16 cellular contexts compared by ENCODE assay signal in genomic region chr10:113993489-113993932, GRCh38. TPM values are rescaled to one million over a fixed set of nuclear protein-coding genes. Genes with fewer than 3 reads are reported as not detected.
DNase-seq lines count a peak whose midpoint lies in the region; ATAC-seq and TF ChIP-seq lines count a peak whose summit lies in the region.
"Had no signal": no experiment of that assay in that cellular context is flagged by ENCODE, and none has a peak within 500 bp of the region (broad histone marks: within the 10 kb centered on the region; RNA-seq: fewer than 3 reads in every experiment).

No MANE protein-coding gene starts in this region.

- no peaks in the 10 kb centered on the region for H3K9me3 Mint-ChIP-seq in endothelial cell (ENCODE audit: unreplicated experiment)
- H3K9me3 Mint-ChIP-seq: T-cell, type B pancreatic cell had no signal

- DNase-seq in SIG-M5 treated with dmso at 0.1 percent for 504 hours (lab: John Stamatoyannopoulos, UW; ENCODE audit: unreplicated experiment): peak; percentile 26
- DNase-seq in SIG-M5 (lab: John Stamatoyannopoulos, UW): no peak
- peak; percentile 73 for DNase-seq in astrocyte of the cerebellum (ENCODE audit: low read depth)
- DNase-seq in right cardiac atrium: peak; percentile 74 to 85 (median 81)
- no peak for DNase-seq in NCI-H1694 (lab: John Stamatoyannopoulos, UW)
- DNase-seq in endothelial cell (ENCODE audit: low spot score): no peak
- DNase-seq: activated CD4-positive, CD25-positive, alpha-beta regulatory T cell treated with anti-CD3 and anti-CD28 coated beads, Interleukin-2, amount 50 U/mL, for 72 hours; effector CD4-positive, alpha-beta T cell; glutamatergic neuron; NCI-H2081; T-cell had no signal

- peaks cover 5% of the 10 kb centered on the region for H3K4me1 ChIP-seq in right cardiac atrium (ENCODE audit: control insufficient read depth, insufficient read depth, low read length)
- H3K4me1 ChIP-seq in subcutaneous abdominal adipose tissue (ENCODE audit: control insufficient read depth in 5 of 5, insufficient read depth in 5 of 5, low read length in 5 of 5): peaks cover 6 to 49% (median 49%) of the 10 kb centered on the region in 5 donors
- H3K4me1 ChIP-seq: A549 had no signal

- in situ Hi-C loops in astrocyte of the cerebellum (cut with HindIII; ENCODE audit: low sequenced_read_pairs): loop anchor here (5.0 kb wide), 1 partner anchor 41 kb away; no protein-coding TSS in a partner anchor

- intact Hi-C loops in right cardiac atrium (cut with DNase I): no loop called here

- H3K9me3 ChIP-seq in right cardiac atrium (ENCODE audit: control insufficient read depth, low read length) (no peaks in the 10 kb centered on the region), subcutaneous abdominal adipose tissue (ENCODE audit: control insufficient read depth in 5 of 5, low read length in 5 of 5) (no peaks in the 10 kb centered on the region)
- H3K9me3 ChIP-seq: A549 had no signal

- H3K27me3 Mint-ChIP-seq in endothelial cell (ENCODE audit: unreplicated experiment): peaks cover 4% of the 10 kb centered on the region
- H3K27me3 Mint-ChIP-seq: type B pancreatic cell had no signal

- peak overlapping the region in 2 of 5 donors; percentile 22 to 49 for H3K9ac ChIP-seq in subcutaneous abdominal adipose tissue (ENCODE audit: low read length in 5 of 5)

- 30% methylated on average over 3 of the region's 3 CpGs for WGBS in right cardiac atrium

- TF ChIP-seq CTCF in astrocyte of the cerebellum (IDR thresholded peaks at IDR 0.05; ENCODE audit: low read depth, low read length, missing control alignments) (peak; percentile 23), endothelial cell (IDR thresholded peaks at IDR 0.05; ENCODE audit: unreplicated experiment) (no peak)

- peak; percentile 85 to 89 for ATAC-seq in right cardiac atrium
- ATAC-seq in HG02938 (IDR thresholded peaks at IDR 0.05; ENCODE audit: unreplicated experiment): no peak
- ATAC-seq: A549, T-cell had no signal

- H3K4me1 Mint-ChIP-seq in endothelial cell (ENCODE audit: unreplicated experiment): no peaks in the 10 kb centered on the region
- H3K4me1 Mint-ChIP-seq: neural crest cell had no signal

- no peaks in the 10 kb centered on the region for H3K36me3 Mint-ChIP-seq in endothelial cell (ENCODE audit: low read depth, unreplicated experiment)
- H3K36me3 Mint-ChIP-seq: T-cell, type B pancreatic cell had no signal

- H3K4me3 Mint-ChIP-seq in endothelial cell (ENCODE audit: unreplicated experiment): no peak overlapping the region
- H3K4me3 Mint-ChIP-seq: neural crest cell, T-cell, type B pancreatic cell had no signal

- no peaks in the 10 kb centered on the region for H3K36me3 ChIP-seq in subcutaneous abdominal adipose tissue (ENCODE audit: control insufficient read depth in 5 of 5, insufficient read depth in 5 of 5, low read length in 5 of 5)

- no peak overlapping the region for H3K27ac Mint-ChIP-seq in endothelial cell (ENCODE audit: unreplicated experiment)
- H3K27ac Mint-ChIP-seq: T-cell, type B pancreatic cell had no signal

- H3K4me3 ChIP-seq in astrocyte of the cerebellum (ENCODE audit: low read depth, low read length) (no peak overlapping the region), right cardiac atrium (ENCODE audit: low read length) (no peak overlapping the region), subcutaneous abdominal adipose tissue (ENCODE audit: low read depth in 1 of 5, low read length in 5 of 5) (peak overlapping the region in 1 of 5 donors; percentile 25)
- H3K4me3 ChIP-seq: A549 had no signal

- H3K27me3 ChIP-seq in right cardiac atrium (ENCODE audit: control insufficient read depth, insufficient read depth): no peaks in the 10 kb centered on the region
- no peaks in the 10 kb centered on the region for H3K27me3 ChIP-seq in subcutaneous abdominal adipose tissue (ENCODE audit: control insufficient read depth in 5 of 5, insufficient read depth in 4 of 5, low read length in 5 of 5)

- H3K27ac ChIP-seq in right cardiac atrium (ENCODE audit: low read length) (peak overlapping the region; percentile 0), subcutaneous abdominal adipose tissue (ENCODE audit: low read depth, low read length) (peak overlapping the region; percentile 94)
- H3K27ac ChIP-seq: A549 had no signal

RNA-seq across cellular contexts. Expression of gene ADRB1, which starts 50.2 kb away (rescaled TPM):
- total RNA-seq in right cardiac atrium (10 to 100 TPM; 39.5 to 60.8 (median 47.1) TPM), endothelial cell (ENCODE audit: unreplicated experiment) (not detected)
- 33.4 TPM for polyA plus RNA-seq in right cardiac atrium

Comparison
In these comparisons a context has a peak if more than half of its experiments do, and no peak if none do; other contexts are left out.
1. DNase-seq: peak in SIG-M5 treated with dmso at 0.1 percent for 504 hours (single experiment), astrocyte of the cerebellum (single experiment) and right cardiac atrium (3 of 3); none in SIG-M5 (single experiment), NCI-H1694 (single experiment) and endothelial cell (single experiment).
2. RNA of gene ADRB1, which starts 50.2 kb away (total RNA-seq): 39.5 to 60.8 TPM in right cardiac atrium; not detected in endothelial cell (single experiment); every median in the first group is over 10 times any median in the second.